In genomic region chr5:153585616-153586015, GRCh38 we compare ENCODE assay signal across 30 cellular contexts.
"Had no signal": no experiment of that assay in that cellular context is flagged by ENCODE, and none has a peak within 500 bp of the region (broad histone marks: within the 10 kb centered on the region; RNA-seq: fewer than 3 reads in every experiment).

No MANE protein-coding gene starts in this region.

- H3K79me2 ChIP-seq: parathyroid adenoma had no signal

- H3K4me1 ChIP-seq: parathyroid adenoma, psoas muscle, right lobe of liver, sigmoid colon, stomach, thyroid gland, tibial nerve, vagina had no signal

- H3K36me3 Mint-ChIP-seq: naive thymus-derived CD8-positive, alpha-beta T cell; natural killer cell treated with Interleukin-12 subunit alpha and Interleukin-12 subunit beta and Interleukin-15 and Interleukin-18, amount 100 ng/mL, for 72 hours; stimulated activated effector memory CD8-positive, alpha-beta T cell treated with anti-CD3 and anti-CD28 coated beads, Interleukin-12 subunit alpha, Interleukin-12 subunit beta, amount 100 ng/mL, for 72 hours; stimulated activated naive B cell treated with anti-CD40 and anti-IgM and Interleukin-4, amounts not matched to agents 10 μg/mL and 1 μg/mL and 100 μg/mL, for 72 hours had no signal

- H3K4me3 ChIP-seq: ovary, psoas muscle, right lobe of liver, sigmoid colon, stomach, thoracic aorta, thyroid gland, tibial nerve, upper lobe of left lung, vagina had no signal

- H3K4me3 Mint-ChIP-seq: naive thymus-derived CD8-positive, alpha-beta T cell; natural killer cell treated with Interleukin-12 subunit alpha and Interleukin-12 subunit beta and Interleukin-15 and Interleukin-18, amount 100 ng/mL, for 72 hours; nephron progenitor cell; neural crest cell; stimulated activated effector memory CD8-positive, alpha-beta T cell treated with anti-CD3 and anti-CD28 coated beads, Interleukin-12 subunit alpha, Interleukin-12 subunit beta, amount 100 ng/mL, for 72 hours; stimulated activated naive B cell treated with anti-CD40 and anti-IgM and Interleukin-4, amounts not matched to agents 10 μg/mL and 1 μg/mL and 100 μg/mL, for 72 hours; stimulated activated naive CD8-positive, alpha-beta T cell treated with anti-CD3 and anti-CD28 coated beads, Interleukin-15, Interleukin-2, amounts not matched to agents 100 ng/mL and 50 ng/mL, for 24 hours had no signal

- H3K36me3 ChIP-seq: neutrophil, ovary, right lobe of liver, sigmoid colon, stomach, thoracic aorta, thyroid gland, tibial nerve, upper lobe of left lung, vagina had no signal

- H3K27ac Mint-ChIP-seq: naive thymus-derived CD8-positive, alpha-beta T cell; natural killer cell treated with Interleukin-12 subunit alpha and Interleukin-12 subunit beta and Interleukin-15 and Interleukin-18, amount 100 ng/mL, for 72 hours; nephron progenitor cell; progenitor cell of endocrine pancreas; stimulated activated effector memory CD8-positive, alpha-beta T cell treated with anti-CD3 and anti-CD28 coated beads, Interleukin-12 subunit alpha, Interleukin-12 subunit beta, amount 100 ng/mL, for 72 hours; stimulated activated naive B cell treated with anti-CD40 and anti-IgM and Interleukin-4, amounts not matched to agents 10 μg/mL and 1 μg/mL and 100 μg/mL, for 72 hours; stimulated activated naive CD8-positive, alpha-beta T cell treated with anti-CD3 and anti-CD28 coated beads, Interleukin-15, Interleukin-2, amounts not matched to agents 100 ng/mL and 50 ng/mL, for 24 hours had no signal

- ATAC-seq: naive thymus-derived CD8-positive, alpha-beta T cell; natural killer cell treated with Interleukin-12 subunit alpha and Interleukin-12 subunit beta and Interleukin-15 and Interleukin-18, amount 100 ng/mL, for 72 hours; psoas muscle; right cardiac atrium; right lobe of liver; stimulated activated effector memory CD8-positive, alpha-beta T cell treated with anti-CD3 and anti-CD28 coated beads, Interleukin-12 subunit alpha, Interleukin-12 subunit beta, amount 100 ng/mL, for 72 hours; stimulated activated naive B cell treated with anti-CD40 and anti-IgM and Interleukin-4, amounts not matched to agents 10 μg/mL and 1 μg/mL and 100 μg/mL, for 72 hours had no signal

- H3K9me3 ChIP-seq: neutrophil, ovary, psoas muscle, right lobe of liver, sigmoid colon, stomach, thoracic aorta, thyroid gland, tibial nerve, upper lobe of left lung, vagina had no signal

- H3K27me3 Mint-ChIP-seq: stimulated activated naive B cell treated with anti-CD40 and anti-IgM and Interleukin-4, amounts not matched to agents 10 μg/mL and 1 μg/mL and 100 μg/mL, for 72 hours; stimulated activated naive CD8-positive, alpha-beta T cell treated with anti-CD3 and anti-CD28 coated beads, Interleukin-15, Interleukin-2, amounts not matched to agents 100 ng/mL and 50 ng/mL, for 24 hours had no signal

- H3K4me1 Mint-ChIP-seq: naive thymus-derived CD8-positive, alpha-beta T cell; stimulated activated effector memory CD8-positive, alpha-beta T cell treated with anti-CD3 and anti-CD28 coated beads, Interleukin-12 subunit alpha, Interleukin-12 subunit beta, amount 100 ng/mL, for 72 hours; stimulated activated naive B cell treated with anti-CD40 and anti-IgM and Interleukin-4, amounts not matched to agents 10 μg/mL and 1 μg/mL and 100 μg/mL, for 72 hours had no signal

- H3K9ac ChIP-seq: parathyroid adenoma had no signal

- H3K27me3 ChIP-seq: neutrophil, ovary, right lobe of liver, sigmoid colon, thyroid gland, tibial nerve, upper lobe of left lung, vagina had no signal

- H3K9me3 Mint-ChIP-seq: natural killer cell treated with Interleukin-12 subunit alpha and Interleukin-12 subunit beta and Interleukin-15 and Interleukin-18, amount 100 ng/mL, for 72 hours; nephron progenitor cell; neural crest cell; stimulated activated effector memory CD8-positive, alpha-beta T cell treated with anti-CD3 and anti-CD28 coated beads, Interleukin-12 subunit alpha, Interleukin-12 subunit beta, amount 100 ng/mL, for 72 hours; stimulated activated naive CD8-positive, alpha-beta T cell treated with anti-CD3 and anti-CD28 coated beads, Interleukin-15, Interleukin-2, amounts not matched to agents 100 ng/mL and 50 ng/mL, for 24 hours had no signal

- H2AFZ ChIP-seq: parathyroid adenoma had no signal

- H3K27ac ChIP-seq: neutrophil, ovary, parathyroid adenoma, psoas muscle, right lobe of liver, sigmoid colon, stomach, thoracic aorta, thyroid gland, tibial nerve, vagina had no signal

- DNase-seq: naive thymus-derived CD8-positive, alpha-beta T cell; nephron progenitor cell; nucleus accumbens; ovary; posterior cingulate gyrus; psoas muscle; right cardiac atrium; right lobe of liver; sigmoid colon; small intestine; stimulated activated CD4-positive, alpha-beta T cell treated with anti-CD3 and anti-CD28 coated beads, Interleukin-15, amount 100 ng/mL, for 24 hours; stimulated activated CD4-positive, alpha-beta T cell treated with anti-CD3 and anti-CD28 coated beads, Interleukin-2, amount 100 ng/mL, for 24 hours; stimulated activated CD4-positive, alpha-beta T cell treated with anti-CD3 and anti-CD28 coated beads, Interleukin-2, amount 100 ng/mL, for 48 hours; stimulated activated CD4-positive, alpha-beta T cell treated with anti-CD3 and anti-CD28 coated beads, Interleukin-4, amount 100 ng/mL, for 24 hours; stimulated activated naive B cell treated with anti-CD40 and anti-IgM and Interleukin-4, amounts not matched to agents 10 μg/mL and 1 μg/mL and 100 μg/mL, for 72 hours; stimulated activated naive CD4-positive, alpha-beta T cell treated with Interleukin-2 at 50 U/mL for 16 hours; stomach; thyroid gland; trophoblast cell had no signal
